ENCODE assay signal across 1 cellular context in genomic region chr1:36359911-36360310, GRCh38.
TF ChIP-seq lines count a peak whose summit lies in the region.

No MANE protein-coding gene starts in this region.

TF ChIP-seq in HepG2, 621 proteins besides CTCF, POLR2A, EP300 and RAD21:
- TF ChIP-seq HNRNPLL (IDR thresholded peaks at IDR 0.05; ENCODE audit: low read depth, low read length, poor library complexity, severe bottlenecking) (no peak), PCBP2 (optimal IDR thresholded peaks at IDR 0.05; ENCODE audit: low read depth, low read length, poor library complexity, severe bottlenecking) (no peak), ZNF672 (CRISPR knock-in tag; IDR thresholded peaks at IDR 0.05) (no peak), ZZZ3 (CRISPR knock-in tag; IDR thresholded peaks at IDR 0.05; ENCODE audit: borderline replicate concordance) (no peak), ZNF17 (CRISPR knock-in tag; IDR thresholded peaks at IDR 0.05) (no peak), ZNF788 (CRISPR knock-in tag; IDR thresholded peaks at IDR 0.05; ENCODE audit: borderline replicate concordance) (no peak), ZNF652 (CRISPR knock-in tag; IDR thresholded peaks at IDR 0.05; ENCODE audit: borderline replicate concordance, low read depth) (no peak), SAP130 (CRISPR knock-in tag; IDR thresholded peaks at IDR 0.05; ENCODE audit: low read depth) (no peak), ZMAT3 (CRISPR knock-in tag; conservative IDR thresholded peaks at IDR 0.05) (no peak), ZNF646 (CRISPR knock-in tag; IDR thresholded peaks at IDR 0.05) (no peak), ZNF484 (CRISPR knock-in tag; IDR thresholded peaks at IDR 0.05; ENCODE audit: borderline replicate concordance, low read depth) (no peak), ZNF530 (CRISPR knock-in tag; IDR thresholded peaks at IDR 0.05; ENCODE audit: low read depth) (no peak)
- TF ChIP-seq, protein P1, sequence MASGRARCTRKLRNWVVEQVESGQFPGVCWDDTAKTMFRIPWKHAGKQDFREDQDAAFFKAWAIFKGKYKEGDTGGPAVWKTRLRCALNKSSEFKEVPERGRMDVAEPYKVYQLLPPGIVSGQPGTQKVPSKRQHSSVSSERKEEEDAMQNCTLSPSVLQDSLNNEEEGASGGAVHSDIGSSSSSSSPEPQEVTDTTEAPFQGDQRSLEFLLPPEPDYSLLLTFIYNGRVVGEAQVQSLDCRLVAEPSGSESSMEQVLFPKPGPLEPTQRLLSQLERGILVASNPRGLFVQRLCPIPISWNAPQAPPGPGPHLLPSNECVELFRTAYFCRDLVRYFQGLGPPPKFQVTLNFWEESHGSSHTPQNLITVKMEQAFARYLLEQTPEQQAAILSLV (CRISPR knock-in tag; IDR thresholded peaks at IDR 0.05; ENCODE audit: borderline replicate concordance), result no peak
- TF ChIP-seq, protein P2, sequence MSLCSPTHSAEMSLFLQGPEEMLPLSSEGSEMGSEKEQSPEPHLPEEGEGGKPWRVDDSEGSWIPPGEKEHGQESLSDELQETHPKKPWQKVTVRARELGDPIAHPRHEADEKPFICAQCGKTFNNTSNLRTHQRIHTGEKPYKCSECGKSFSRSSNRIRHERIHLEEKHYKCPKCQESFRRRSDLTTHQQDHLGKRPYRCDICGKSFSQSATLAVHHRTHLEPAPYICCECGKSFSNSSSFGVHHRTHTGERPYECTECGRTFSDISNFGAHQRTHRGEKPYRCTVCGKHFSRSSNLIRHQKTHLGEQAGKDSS (CRISPR knock-in tag; IDR thresholded peaks at IDR 0.05; ENCODE audit: borderline replicate concordance, low read depth), result no peak
- TF ChIP-seq, protein P3, sequence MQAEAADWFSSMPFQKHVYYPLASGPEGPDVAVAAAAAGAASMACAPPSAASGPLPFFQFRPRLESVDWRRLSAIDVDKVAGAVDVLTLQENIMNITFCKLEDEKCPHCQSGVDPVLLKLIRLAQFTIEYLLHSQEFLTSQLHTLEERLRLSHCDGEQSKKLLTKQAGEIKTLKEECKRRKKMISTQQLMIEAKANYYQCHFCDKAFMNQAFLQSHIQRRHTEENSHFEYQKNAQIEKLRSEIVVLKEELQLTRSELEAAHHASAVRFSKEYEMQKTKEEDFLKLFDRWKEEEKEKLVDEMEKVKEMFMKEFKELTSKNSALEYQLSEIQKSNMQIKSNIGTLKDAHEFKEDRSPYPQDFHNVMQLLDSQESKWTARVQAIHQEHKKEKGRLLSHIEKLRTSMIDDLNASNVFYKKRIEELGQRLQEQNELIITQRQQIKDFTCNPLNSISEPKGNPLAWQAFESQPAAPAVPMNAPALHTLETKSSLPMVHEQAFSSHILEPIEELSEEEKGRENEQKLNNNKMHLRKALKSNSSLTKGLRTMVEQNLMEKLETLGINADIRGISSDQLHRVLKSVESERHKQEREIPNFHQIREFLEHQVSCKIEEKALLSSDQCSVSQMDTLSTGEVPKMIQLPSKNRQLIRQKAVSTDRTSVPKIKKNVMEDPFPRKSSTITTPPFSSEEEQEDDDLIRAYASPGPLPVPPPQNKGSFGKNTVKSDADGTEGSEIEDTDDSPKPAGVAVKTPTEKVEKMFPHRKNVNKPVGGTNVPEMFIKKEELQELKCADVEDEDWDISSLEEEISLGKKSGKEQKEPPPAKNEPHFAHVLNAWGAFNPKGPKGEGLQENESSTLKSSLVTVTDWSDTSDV (CRISPR knock-in tag; IDR thresholded peaks at IDR 0.05), result no peak
TF ChIP-seq in HepG2: peak in this region for 0.
